9 cellular contexts compared by ENCODE assay signal in genomic region chr3:30893678-30894325, GRCh38. TPM values are rescaled to one million over a fixed set of nuclear protein-coding genes. Genes with fewer than 3 reads are reported as not detected.
A peak's percentile ranks its signal among the peaks of the same experiment; 100 is the strongest.
DNase-seq lines count a peak whose midpoint lies in the region; ATAC-seq and TF ChIP-seq lines count a peak whose summit lies in the region.
"Had no signal": no experiment of that assay in that cellular context is flagged by ENCODE, and none has a peak within 500 bp of the region (broad histone marks: within the 10 kb centered on the region; RNA-seq: fewer than 3 reads in every experiment).

No MANE protein-coding gene starts in this region.

- H3K27me3 ChIP-seq in left ventricle myocardium inferior (ENCODE audit: low read depth): peaks cover 31% of the 10 kb centered on the region
- H3K27me3 ChIP-seq in lower lobe of right lung (ENCODE audit: low read depth): peaks cover 22% of the 10 kb centered on the region
- H3K27me3 ChIP-seq in upper lobe of right lung: peaks cover 30% of the 10 kb centered on the region

- no peaks in the 10 kb centered on the region for H3K36me3 Mint-ChIP-seq in activated naive CD8-positive, alpha-beta T cell treated with anti-CD3 and anti-CD28 coated beads, Interleukin-2, amount 50 U/mL, for 24 hours (ENCODE audit: low read depth)

- H3K27ac ChIP-seq in left ventricle myocardium inferior (replicated peaks) (no peak overlapping the region), lower lobe of right lung (no peak overlapping the region), upper lobe of right lung (no peak overlapping the region)

- intact Hi-C loops in left ventricle myocardium inferior (cut with micrococcal nuclease) (no loop called here), Right ventricle myocardium inferior (cut with DNase I) (no loop called here), lower lobe of right lung (cut with DNase I) (no loop called here), upper lobe of right lung (cut with DNase I) (no loop called here)

- H3K4me1 ChIP-seq in left ventricle myocardium inferior (peaks cover 13% of the 10 kb centered on the region), lower lobe of right lung (peaks cover 13% of the 10 kb centered on the region), upper lobe of right lung (peaks cover 6% of the 10 kb centered on the region)

- DNase-seq in left ventricle myocardium inferior (no peak), Right ventricle myocardium inferior (ENCODE audit: missing footprints) (no peak), lower lobe of right lung (no peak), upper lobe of right lung (no peak), NCI-H1417 (lab: John Stamatoyannopoulos, UW) (no peak)
- DNase-seq in activated naive CD8-positive, alpha-beta T cell treated with anti-CD3 and anti-CD28 coated beads, Interleukin-2, amount 50 U/mL, for 24 hours: no peak
- DNase-seq: amniotic stem cell had no signal

- TF ChIP-seq CTCF in left ventricle myocardium inferior (IDR thresholded peaks at IDR 0.05; ENCODE audit: borderline replicate concordance): no peak
- TF ChIP-seq CTCF in lower lobe of right lung (IDR thresholded peaks at IDR 0.05): no peak
- no peak for TF ChIP-seq CTCF in upper lobe of right lung (IDR thresholded peaks at IDR 0.05)

- no peaks in the 10 kb centered on the region for H3K9me3 Mint-ChIP-seq in activated naive CD8-positive, alpha-beta T cell treated with anti-CD3 and anti-CD28 coated beads, Interleukin-2, amount 50 U/mL, for 24 hours

- H3K36me3 ChIP-seq in left ventricle myocardium inferior (no peaks in the 10 kb centered on the region), lower lobe of right lung (no peaks in the 10 kb centered on the region), upper lobe of right lung (no peaks in the 10 kb centered on the region)

- H3K27ac Mint-ChIP-seq in activated naive CD8-positive, alpha-beta T cell treated with anti-CD3 and anti-CD28 coated beads, Interleukin-2, amount 50 U/mL, for 24 hours: no peak overlapping the region

- ATAC-seq in Right ventricle myocardium inferior: no peak
- ATAC-seq in activated naive CD8-positive, alpha-beta T cell treated with anti-CD3 and anti-CD28 coated beads, Interleukin-2, amount 50 U/mL, for 24 hours: no peak
- ATAC-seq in lower lobe of right lung: no peak
- no peak for ATAC-seq in upper lobe of right lung
- no peak for ATAC-seq in HG03521 (IDR thresholded peaks at IDR 0.05; ENCODE audit: unreplicated experiment)
- ATAC-seq in GM19324 (IDR thresholded peaks at IDR 0.05; ENCODE audit: low FRiP score, unreplicated experiment): no peak

- H3K27me3 Mint-ChIP-seq in activated naive CD8-positive, alpha-beta T cell treated with anti-CD3 and anti-CD28 coated beads, Interleukin-2, amount 50 U/mL, for 24 hours: peaks cover 38% of the 10 kb centered on the region

- H3K4me1 Mint-ChIP-seq in activated naive CD8-positive, alpha-beta T cell treated with anti-CD3 and anti-CD28 coated beads, Interleukin-2, amount 50 U/mL, for 24 hours: peaks cover 17% of the 10 kb centered on the region

- H3K4me3 ChIP-seq in left ventricle myocardium inferior: peak overlapping the region; percentile 71
- H3K4me3 ChIP-seq in lower lobe of right lung: peak overlapping the region; percentile 64
- peak overlapping the region; percentile 59 for H3K4me3 ChIP-seq in upper lobe of right lung

- peak overlapping the region; percentile 72 for H3K4me3 Mint-ChIP-seq in activated naive CD8-positive, alpha-beta T cell treated with anti-CD3 and anti-CD28 coated beads, Interleukin-2, amount 50 U/mL, for 24 hours

- H3K9me3 ChIP-seq in left ventricle myocardium inferior (replicated peaks): no peaks in the 10 kb centered on the region
- no peaks in the 10 kb centered on the region for H3K9me3 ChIP-seq in lower lobe of right lung
- H3K9me3 ChIP-seq in upper lobe of right lung: no peaks in the 10 kb centered on the region

RNA-seq across cellular contexts. Expression of gene GADL1, which starts 0.7 kb away (rescaled TPM):
- total RNA-seq in left ventricle myocardium inferior (0.11 TPM), Right ventricle myocardium inferior (not detected), lower lobe of right lung (not detected), upper lobe of right lung (not detected)
